1 cellular context compared by ENCODE assay signal in genomic region chr5:179754024-179754423, GRCh38.
TF ChIP-seq lines count a peak whose summit lies in the region.

No MANE protein-coding gene starts in this region.

TF ChIP-seq in WTC11, 78 proteins besides CTCF, POLR2A, EP300 and RAD21:
- TF ChIP-seq ZMAT4 (CRISPR knock-in tag; IDR thresholded peaks at IDR 0.05): no peak
- TF ChIP-seq RORB (CRISPR knock-in tag; IDR thresholded peaks at IDR 0.05): no peak
- TF ChIP-seq SOX15 (CRISPR knock-in tag; IDR thresholded peaks at IDR 0.05): no peak
- TF ChIP-seq ATF1 (CRISPR knock-in tag; IDR thresholded peaks at IDR 0.05): no peak
- TF ChIP-seq ARID4B (CRISPR knock-in tag; IDR thresholded peaks at IDR 0.05; ENCODE audit: borderline replicate concordance): no peak
- no peak for TF ChIP-seq HMGA2 (CRISPR knock-in tag; IDR thresholded peaks at IDR 0.05)
- TF ChIP-seq ZNF512 (CRISPR knock-in tag; IDR thresholded peaks at IDR 0.05; ENCODE audit: borderline replicate concordance): no peak
- no peak for TF ChIP-seq MLX (CRISPR knock-in tag; IDR thresholded peaks at IDR 0.05)
- no peak for TF ChIP-seq FOXJ3 (CRISPR knock-in tag; IDR thresholded peaks at IDR 0.05; ENCODE audit: borderline replicate concordance)
- no peak for TF ChIP-seq TEAD1 (CRISPR knock-in tag; IDR thresholded peaks at IDR 0.05)
- no peak for TF ChIP-seq FOXP1 (CRISPR knock-in tag; IDR thresholded peaks at IDR 0.05; ENCODE audit: borderline replicate concordance)
- no peak for TF ChIP-seq IRF1 (CRISPR knock-in tag; IDR thresholded peaks at IDR 0.05)
- no peak for TF ChIP-seq CBFB (CRISPR knock-in tag; IDR thresholded peaks at IDR 0.05; ENCODE audit: low read depth)
- TF ChIP-seq ZNF396 (CRISPR knock-in tag; IDR thresholded peaks at IDR 0.05; ENCODE audit: borderline replicate concordance): no peak
- TF ChIP-seq KAT7 (CRISPR knock-in tag; IDR thresholded peaks at IDR 0.05; ENCODE audit: borderline replicate concordance): no peak
- no peak for TF ChIP-seq E2F5 (CRISPR knock-in tag; IDR thresholded peaks at IDR 0.05)
- TF ChIP-seq AFF4 (CRISPR knock-in tag; IDR thresholded peaks at IDR 0.05; ENCODE audit: borderline replicate concordance): no peak
- no peak for TF ChIP-seq OVOL2 (CRISPR knock-in tag; IDR thresholded peaks at IDR 0.05; ENCODE audit: borderline replicate concordance)
- no peak for TF ChIP-seq ZNF263 (CRISPR knock-in tag; IDR thresholded peaks at IDR 0.05; ENCODE audit: low read depth)
TF ChIP-seq in WTC11: peak in this region for 0.
